In the genomic region with DNA sequence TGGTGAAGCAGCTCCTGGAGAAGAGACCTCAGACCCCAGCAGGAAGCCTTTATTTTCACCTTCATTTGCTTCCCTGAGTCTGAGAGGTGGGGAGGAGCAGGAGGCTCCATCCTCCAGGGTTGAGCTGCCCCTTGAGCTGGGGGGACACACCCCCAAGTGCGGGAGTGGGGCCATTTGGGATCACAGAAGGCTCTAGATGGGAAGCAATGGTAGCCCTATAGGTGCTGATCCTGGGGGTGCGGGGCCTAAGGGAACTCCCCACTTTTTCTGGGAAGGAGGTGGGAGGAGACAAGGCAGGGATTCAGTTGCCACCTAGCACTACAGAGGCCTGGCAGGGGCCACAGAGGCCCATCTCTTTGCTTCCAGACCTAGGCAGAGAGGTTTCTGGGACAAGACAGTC, we compare ENCODE assay signal across 29 cellular contexts.
"Had no signal": no experiment of that assay in that cellular context is flagged by ENCODE, and none has a peak within 500 bp of the region (broad histone marks: within the 10 kb centered on the region; RNA-seq: fewer than 3 reads in every experiment).

No MANE protein-coding gene starts in this region.

- H3K27me3 ChIP-seq: adrenal gland, cardiac muscle cell, ovary, right lobe of liver, uterus had no signal

- H3K4me1 Mint-ChIP-seq: activated B cell treated with CpG ODN at 0.5 μM for 24 hours; activated naive CD8-positive, alpha-beta T cell treated with anti-CD3 and anti-CD28 coated beads for 36 hours; immature natural killer cell had no signal

- H3K4me3 ChIP-seq: adrenal gland, cardiac muscle cell, colonic mucosa, dorsolateral prefrontal cortex, gastroesophageal sphincter, left lung, lower lobe of right lung, ovary, right lobe of liver, thoracic aorta, uterus had no signal

- ATAC-seq: gastroesophageal sphincter; left lung; natural killer cell treated with Interleukin-12 subunit alpha and Interleukin-12 subunit beta and Interleukin-15 and Interleukin-18, amount 100 ng/mL, for 72 hours; right lobe of liver had no signal

- H3K4me1 ChIP-seq: adrenal gland, colonic mucosa, gastroesophageal sphincter, left lung, lower lobe of right lung, right lobe of liver, uterus had no signal

- H3K9me3 Mint-ChIP-seq: activated B cell treated with CpG ODN at 0.5 μM for 24 hours; activated naive CD4-positive, alpha-beta T cell treated with anti-CD3 and anti-CD28 coated beads for 36 hours; activated naive CD8-positive, alpha-beta T cell treated with anti-CD3 and anti-CD28 coated beads for 36 hours; immature natural killer cell; natural killer cell treated with Interleukin-12 subunit alpha and Interleukin-12 subunit beta and Interleukin-15 and Interleukin-18, amount 100 ng/mL, for 72 hours had no signal

- H3K27ac Mint-ChIP-seq: activated B cell treated with CpG ODN at 0.5 μM for 24 hours; activated naive CD4-positive, alpha-beta T cell treated with anti-CD3 and anti-CD28 coated beads for 36 hours; activated naive CD8-positive, alpha-beta T cell treated with anti-CD3 and anti-CD28 coated beads for 36 hours; immature natural killer cell; natural killer cell treated with Interleukin-12 subunit alpha and Interleukin-12 subunit beta and Interleukin-15 and Interleukin-18, amount 100 ng/mL, for 72 hours; progenitor cell of endocrine pancreas had no signal

- H3K36me3 ChIP-seq: adrenal gland, cardiac muscle cell, colonic mucosa, gastroesophageal sphincter, left lung, lower lobe of right lung, ovary, right lobe of liver, thoracic aorta, uterus had no signal

- H3K4me3 Mint-ChIP-seq: activated B cell treated with CpG ODN at 0.5 μM for 24 hours; activated naive CD4-positive, alpha-beta T cell treated with anti-CD3 and anti-CD28 coated beads for 36 hours; activated naive CD8-positive, alpha-beta T cell treated with anti-CD3 and anti-CD28 coated beads for 36 hours; brain; immature natural killer cell; natural killer cell treated with Interleukin-12 subunit alpha and Interleukin-12 subunit beta and Interleukin-15 and Interleukin-18, amount 100 ng/mL, for 72 hours had no signal

- DNase-seq: activated B cell treated with CpG ODN at 0.5 μM for 24 hours; activated CD4-positive, alpha-beta T cell treated with anti-CD3 and anti-CD28 coated beads, Interleukin-2, amount 50 U/mL, for 1 hour; activated CD8-positive, alpha-beta memory T cell treated with anti-CD3 and anti-CD28 coated beads for 24 hours; activated effector memory CD4-positive, alpha-beta T cell treated with Interleukin-2 at 50 U/mL for 16 hours; activated naive CD4-positive, alpha-beta T cell treated with anti-CD3 and anti-CD28 coated beads for 36 hours; activated naive CD8-positive, alpha-beta T cell treated with anti-CD3 and anti-CD28 coated beads for 36 hours; adrenal gland; cerebellar nuclear complex; colonic mucosa; dorsolateral prefrontal cortex; effector memory CD4-positive, alpha-beta T cell; hypothalamus; immature natural killer cell; kidney glomerular epithelial cell; left lung; lower lobe of right lung; mesenchymal stem cell; ovary; right lobe of liver; stimulated activated CD4-positive, alpha-beta T cell treated with anti-CD3 and anti-CD28 coated beads, Interleukin-2, amount 100 ng/mL, for 48 hours; stimulated activated naive CD4-positive, alpha-beta T cell treated with Interleukin-2 at 50 U/mL for 16 hours; trophoblast cell; uterus had no signal

- H3K9me3 ChIP-seq: adrenal gland, colonic mucosa, gastroesophageal sphincter, left lung, lower lobe of right lung, ovary, right lobe of liver, thoracic aorta, uterus had no signal

- H3K27ac ChIP-seq: adrenal gland, cardiac muscle cell, colonic mucosa, dorsolateral prefrontal cortex, gastroesophageal sphincter, left lung, lower lobe of right lung, ovary, right lobe of liver, thoracic aorta, uterus had no signal

- H3K36me3 Mint-ChIP-seq: activated naive CD8-positive, alpha-beta T cell treated with anti-CD3 and anti-CD28 coated beads for 36 hours; brain; immature natural killer cell; natural killer cell treated with Interleukin-12 subunit alpha and Interleukin-12 subunit beta and Interleukin-15 and Interleukin-18, amount 100 ng/mL, for 72 hours had no signal
